Comparison of ENCODE assay signal across 1 cellular context in the genomic region with DNA sequence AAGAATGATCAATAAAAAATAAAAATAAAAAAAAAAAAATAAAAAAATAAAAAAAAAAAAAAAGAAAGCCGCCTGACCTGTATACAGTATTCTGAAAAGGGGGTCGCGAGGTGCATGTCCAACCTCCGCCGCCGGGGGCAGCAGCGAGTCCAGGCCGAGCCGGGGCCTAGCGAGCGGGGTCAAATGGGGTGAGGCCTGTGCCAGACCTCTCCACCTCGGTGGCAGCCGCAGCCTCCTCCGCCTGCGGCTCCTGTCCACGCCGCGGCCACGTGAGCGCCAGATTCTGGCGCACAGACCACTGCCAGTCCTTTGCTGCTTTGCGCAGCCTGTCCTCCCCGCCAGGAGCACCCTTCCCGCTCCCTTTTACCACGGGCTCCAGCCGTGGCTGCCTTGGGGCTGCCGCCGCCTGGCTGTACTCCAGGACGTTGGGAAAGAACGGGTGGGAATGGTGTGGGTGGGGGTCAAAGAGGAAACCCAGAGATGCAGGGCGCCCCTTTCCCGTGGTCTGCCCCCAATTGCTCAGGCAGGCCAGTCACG.
TF ChIP-seq lines count a peak whose summit lies in the region.

No MANE protein-coding gene starts in this region.

TF ChIP-seq in K562, 482 proteins besides CTCF, POLR2A, EP300 and RAD21 (continued from another document and continues in another):
- TF ChIP-seq ARID3A (IDR thresholded peaks at IDR 0.05; ENCODE audit: borderline replicate concordance, low read depth, low read length): no peak
- TF ChIP-seq NFE2L1 (tag; IDR thresholded peaks at IDR 0.05; ENCODE audit: borderline replicate concordance, low read depth): no peak
- no peak for TF ChIP-seq IRF9 (tag; IDR thresholded peaks at IDR 0.05)
- no peak for TF ChIP-seq PTTG1 (tag; IDR thresholded peaks at IDR 0.05; ENCODE audit: low read depth)
- peak; percentile 77; the same call in 1 of the 2 replicates for TF ChIP-seq CTBP1 (IDR thresholded peaks at IDR 0.05; ENCODE audit: borderline replicate concordance)
- TF ChIP-seq ZNF41 (CRISPR knock-in tag; conservative IDR thresholded peaks at IDR 0.05): no peak
- no peak for TF ChIP-seq POU5F1 (IDR thresholded peaks at IDR 0.05; ENCODE audit: borderline replicate concordance, low read depth, low read length, partially characterized antibody)
- peak; percentile 96 for TF ChIP-seq ZBTB7A (IDR thresholded peaks at IDR 0.05; ENCODE audit: borderline replicate concordance, control insufficient read depth, low read depth, low read length)
- TF ChIP-seq ZBTB34 (CRISPR knock-in tag; IDR thresholded peaks at IDR 0.05): peak; percentile 83; the same call in 1 of the 2 replicates
- peak; percentile 36; the same call in 1 of the 2 replicates for TF ChIP-seq ZBTB2 (IDR thresholded peaks at IDR 0.05)
- TF ChIP-seq KAT7 (CRISPR knock-in tag; IDR thresholded peaks at IDR 0.05; ENCODE audit: borderline replicate concordance): no peak
- TF ChIP-seq ZNF589 (CRISPR knock-in tag; IDR thresholded peaks at IDR 0.05; ENCODE audit: low read depth): no peak; the same call in 1 of the 2 replicates
- no peak for TF ChIP-seq ZNF175 (CRISPR knock-in tag; IDR thresholded peaks at IDR 0.05; ENCODE audit: low read depth)
- TF ChIP-seq MNT (conservative IDR thresholded peaks at IDR 0.05): peak; percentile 91 to 93
- TF ChIP-seq PHF20 (IDR thresholded peaks at IDR 0.05; ENCODE audit: partially characterized antibody): no peak
- no peak for TF ChIP-seq RFX1 (IDR thresholded peaks at IDR 0.05)
- TF ChIP-seq ZNF146 (CRISPR knock-in tag; IDR thresholded peaks at IDR 0.05; ENCODE audit: unreplicated experiment): no peak
- TF ChIP-seq ZFP1 (CRISPR knock-in tag; IDR thresholded peaks at IDR 0.05): no peak
- no peak for TF ChIP-seq ZNF124 (CRISPR knock-in tag; IDR thresholded peaks at IDR 0.05)
- TF ChIP-seq RAD51 (IDR thresholded peaks at IDR 0.05; ENCODE audit: borderline replicate concordance, low read depth): peak; percentile 67
- TF ChIP-seq WHSC1 (IDR thresholded peaks at IDR 0.05; ENCODE audit: low read length): no peak
- TF ChIP-seq MXI1 (IDR thresholded peaks at IDR 0.05; ENCODE audit: low read depth, low read length): no peak
- TF ChIP-seq DMBX1 (CRISPR knock-in tag; IDR thresholded peaks at IDR 0.05; ENCODE audit: borderline replicate concordance): peak; percentile 70
- no peak for TF ChIP-seq ETV6 (IDR thresholded peaks at IDR 0.05; ENCODE audit: borderline replicate concordance in 1 of 2, low read depth in 2 of 2, low read length in 1 of 2)
- no peak for TF ChIP-seq ETV6 (CRISPR knock-in tag; IDR thresholded peaks at IDR 0.05; ENCODE audit: borderline replicate concordance)
- TF ChIP-seq, protein P1, sequence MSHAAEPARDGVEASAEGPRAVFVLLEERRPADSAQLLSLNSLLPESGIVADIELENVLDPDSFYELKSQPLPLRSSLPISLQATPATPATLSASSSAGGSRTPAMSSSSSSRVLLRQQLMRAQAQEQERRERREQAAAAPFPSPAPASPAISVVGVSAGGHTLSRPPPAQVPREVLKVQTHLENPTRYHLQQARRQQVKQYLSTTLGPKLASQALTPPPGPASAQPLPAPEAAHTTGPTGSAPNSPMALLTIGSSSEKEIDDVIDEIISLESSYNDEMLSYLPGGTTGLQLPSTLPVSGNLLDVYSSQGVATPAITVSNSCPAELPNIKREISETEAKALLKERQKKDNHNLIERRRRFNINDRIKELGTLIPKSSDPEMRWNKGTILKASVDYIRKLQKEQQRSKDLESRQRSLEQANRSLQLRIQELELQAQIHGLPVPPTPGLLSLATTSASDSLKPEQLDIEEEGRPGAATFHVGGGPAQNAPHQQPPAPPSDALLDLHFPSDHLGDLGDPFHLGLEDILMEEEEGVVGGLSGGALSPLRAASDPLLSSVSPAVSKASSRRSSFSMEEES (CRISPR knock-in tag; IDR thresholded peaks at IDR 0.05): no peak
- TF ChIP-seq TRIM28 (IDR thresholded peaks at IDR 0.05): no peak
- TF ChIP-seq NFIC (IDR thresholded peaks at IDR 0.05): peak; percentile 86
- TF ChIP-seq, protein P2, sequence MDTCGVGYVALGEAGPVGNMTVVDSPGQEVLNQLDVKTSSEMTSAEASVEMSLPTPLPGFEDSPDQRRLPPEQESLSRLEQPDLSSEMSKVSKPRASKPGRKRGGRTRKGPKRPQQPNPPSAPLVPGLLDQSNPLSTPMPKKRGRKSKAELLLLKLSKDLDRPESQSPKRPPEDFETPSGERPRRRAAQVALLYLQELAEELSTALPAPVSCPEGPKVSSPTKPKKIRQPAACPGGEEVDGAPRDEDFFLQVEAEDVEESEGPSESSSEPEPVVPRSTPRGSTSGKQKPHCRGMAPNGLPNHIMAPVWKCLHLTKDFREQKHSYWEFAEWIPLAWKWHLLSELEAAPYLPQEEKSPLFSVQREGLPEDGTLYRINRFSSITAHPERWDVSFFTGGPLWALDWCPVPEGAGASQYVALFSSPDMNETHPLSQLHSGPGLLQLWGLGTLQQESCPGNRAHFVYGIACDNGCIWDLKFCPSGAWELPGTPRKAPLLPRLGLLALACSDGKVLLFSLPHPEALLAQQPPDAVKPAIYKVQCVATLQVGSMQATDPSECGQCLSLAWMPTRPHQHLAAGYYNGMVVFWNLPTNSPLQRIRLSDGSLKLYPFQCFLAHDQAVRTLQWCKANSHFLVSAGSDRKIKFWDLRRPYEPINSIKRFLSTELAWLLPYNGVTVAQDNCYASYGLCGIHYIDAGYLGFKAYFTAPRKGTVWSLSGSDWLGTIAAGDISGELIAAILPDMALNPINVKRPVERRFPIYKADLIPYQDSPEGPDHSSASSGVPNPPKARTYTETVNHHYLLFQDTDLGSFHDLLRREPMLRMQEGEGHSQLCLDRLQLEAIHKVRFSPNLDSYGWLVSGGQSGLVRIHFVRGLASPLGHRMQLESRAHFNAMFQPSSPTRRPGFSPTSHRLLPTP (IDR thresholded peaks at IDR 0.05; ENCODE audit: borderline replicate concordance, extremely low read depth, insufficient read length): no peak
- peak; percentile 34; the same call in 1 of the 2 replicates for TF ChIP-seq CEBPB (tag; IDR thresholded peaks at IDR 0.05)
- TF ChIP-seq, protein P3, sequence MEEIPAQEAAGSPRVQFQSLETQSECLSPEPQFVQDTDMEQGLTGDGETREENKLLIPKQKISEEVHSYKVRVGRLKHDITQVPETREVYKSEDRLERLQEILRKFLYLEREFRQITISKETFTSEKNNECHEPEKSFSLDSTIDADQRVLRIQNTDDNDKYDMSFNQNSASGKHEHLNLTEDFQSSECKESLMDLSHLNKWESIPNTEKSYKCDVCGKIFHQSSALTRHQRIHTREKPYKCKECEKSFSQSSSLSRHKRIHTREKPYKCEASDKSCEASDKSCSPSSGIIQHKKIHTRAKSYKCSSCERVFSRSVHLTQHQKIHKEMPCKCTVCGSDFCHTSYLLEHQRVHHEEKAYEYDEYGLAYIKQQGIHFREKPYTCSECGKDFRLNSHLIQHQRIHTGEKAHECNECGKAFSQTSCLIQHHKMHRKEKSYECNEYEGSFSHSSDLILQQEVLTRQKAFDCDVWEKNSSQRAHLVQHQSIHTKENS (CRISPR knock-in tag; IDR thresholded peaks at IDR 0.05): no peak
